In the genomic region with DNA sequence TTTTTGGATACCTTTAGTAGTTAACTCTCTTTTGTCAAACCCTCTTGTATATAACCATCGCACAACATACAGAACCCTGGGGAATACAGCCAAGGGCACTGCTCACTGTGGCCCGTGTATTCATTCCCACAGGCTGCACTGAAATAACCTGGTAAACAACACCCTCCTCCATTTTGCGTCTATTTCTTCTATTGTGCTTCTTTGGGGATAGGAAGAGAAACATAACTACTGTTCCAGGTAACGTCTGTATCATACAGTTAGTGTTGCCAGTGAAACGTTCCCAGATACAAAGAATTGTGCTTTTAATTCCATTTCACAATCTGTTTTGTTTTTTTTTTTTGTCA, we compare ENCODE assay signal across 1 cellular context.
TF ChIP-seq lines count a peak whose summit lies in the region.

No MANE protein-coding gene starts in this region.

TF ChIP-seq in WTC11, 78 proteins besides CTCF, POLR2A, EP300 and RAD21 (continued from another document):
- no peak for TF ChIP-seq NFYB (CRISPR knock-in tag; conservative IDR thresholded peaks at IDR 0.05; ENCODE audit: low read depth)
- no peak for TF ChIP-seq MYBL2 (CRISPR knock-in tag; IDR thresholded peaks at IDR 0.05)
- no peak for TF ChIP-seq NFE2L1 (CRISPR knock-in tag; IDR thresholded peaks at IDR 0.05)
- no peak for TF ChIP-seq NR3C1 (CRISPR knock-in tag; conservative IDR thresholded peaks at IDR 0.05; ENCODE audit: low read depth)
- TF ChIP-seq, protein P1, sequence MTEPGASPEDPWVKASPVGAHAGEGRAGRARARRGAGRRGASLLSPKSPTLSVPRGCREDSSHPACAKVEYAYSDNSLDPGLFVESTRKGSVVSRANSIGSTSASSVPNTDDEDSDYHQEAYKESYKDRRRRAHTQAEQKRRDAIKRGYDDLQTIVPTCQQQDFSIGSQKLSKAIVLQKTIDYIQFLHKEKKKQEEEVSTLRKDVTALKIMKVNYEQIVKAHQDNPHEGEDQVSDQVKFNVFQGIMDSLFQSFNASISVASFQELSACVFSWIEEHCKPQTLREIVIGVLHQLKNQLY (CRISPR knock-in tag; IDR thresholded peaks at IDR 0.05), result no peak
- no peak for TF ChIP-seq TP53 (CRISPR knock-in tag; IDR thresholded peaks at IDR 0.05)
